ENCODE assay signal across 2 cellular contexts in the genomic region with DNA sequence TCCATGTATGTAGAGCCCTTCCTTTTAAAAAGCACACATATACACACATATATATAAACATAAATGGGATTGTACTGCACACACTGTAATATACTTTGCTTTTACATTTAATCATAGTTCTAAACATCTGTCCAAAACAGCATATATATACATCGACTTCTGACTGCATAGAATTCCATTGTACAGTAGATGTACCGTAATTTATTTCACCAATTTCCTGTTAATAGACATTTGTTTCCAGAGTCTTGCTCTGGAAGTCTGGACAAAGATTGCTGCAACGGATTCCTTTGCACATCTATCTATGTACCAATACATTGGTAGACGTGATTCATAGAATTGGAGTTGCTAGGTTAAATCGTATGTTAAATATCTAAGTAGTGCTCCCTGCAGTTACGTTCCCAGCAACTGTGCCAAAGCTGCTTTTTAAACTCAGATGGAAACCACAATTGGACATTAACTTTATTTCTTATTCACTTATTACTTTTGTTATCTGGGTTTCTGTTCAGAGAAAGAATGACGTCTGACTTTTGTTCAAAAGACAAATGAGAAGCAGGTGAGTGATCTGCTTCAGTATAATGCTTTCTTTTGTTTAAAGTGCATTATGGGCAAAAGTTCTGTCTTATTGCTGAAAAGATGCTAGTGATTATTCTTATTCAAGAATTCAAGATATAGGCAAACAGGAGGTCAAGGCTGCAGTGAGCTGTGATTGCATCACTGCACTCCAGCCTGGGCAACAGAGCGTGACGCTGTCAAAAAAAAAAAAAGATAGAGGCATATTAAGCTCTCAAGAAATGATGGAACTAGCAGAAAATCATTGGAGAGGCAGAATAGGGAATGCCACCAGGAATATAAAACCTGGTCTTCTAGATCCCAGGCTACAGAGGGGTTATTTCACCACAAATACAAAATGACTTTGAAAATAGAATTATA.
A peak's percentile ranks its signal among the peaks of the same experiment; 100 is the strongest.
TF ChIP-seq lines count a peak whose summit lies in the region.

No MANE protein-coding gene starts in this region.

TF ChIP-seq in IMR-90, 13 proteins besides CTCF, POLR2A, EP300 and RAD21:
- TF ChIP-seq MAZ (IDR thresholded peaks at IDR 0.05; ENCODE audit: borderline replicate concordance, low read depth, low read length) (no peak), RCOR1 (IDR thresholded peaks at IDR 0.05; ENCODE audit: insufficient replicate concordance, low read length) (no peak), CEBPB (IDR thresholded peaks at IDR 0.05; ENCODE audit: low read depth, low read length) (peak; percentile 30; the same call in 1 of the 2 replicates)

TF ChIP-seq in HEK293T, 16 proteins besides CTCF, POLR2A, EP300 and RAD21 (continued from another document):
- no peak for TF ChIP-seq HDGF (IDR thresholded peaks at IDR 0.05; ENCODE audit: borderline replicate concordance)
- TF ChIP-seq, protein P1, sequence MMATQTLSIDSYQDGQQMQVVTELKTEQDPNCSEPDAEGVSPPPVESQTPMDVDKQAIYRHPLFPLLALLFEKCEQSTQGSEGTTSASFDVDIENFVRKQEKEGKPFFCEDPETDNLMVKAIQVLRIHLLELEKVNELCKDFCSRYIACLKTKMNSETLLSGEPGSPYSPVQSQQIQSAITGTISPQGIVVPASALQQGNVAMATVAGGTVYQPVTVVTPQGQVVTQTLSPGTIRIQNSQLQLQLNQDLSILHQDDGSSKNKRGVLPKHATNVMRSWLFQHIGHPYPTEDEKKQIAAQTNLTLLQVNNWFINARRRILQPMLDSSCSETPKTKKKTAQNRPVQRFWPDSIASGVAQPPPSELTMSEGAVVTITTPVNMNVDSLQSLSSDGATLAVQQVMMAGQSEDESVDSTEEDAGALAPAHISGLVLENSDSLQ (IDR thresholded peaks at IDR 0.05) = no peak
- TF ChIP-seq NFRKB (IDR thresholded peaks at IDR 0.05) = no peak
TF ChIP-seq in HEK293T: peak in this region for 0.
